ENCODE assay signal across 8 cellular contexts in genomic region chr2:230411484-230412368, GRCh38. TPM values are rescaled to one million over a fixed set of nuclear protein-coding genes. Genes with fewer than 3 reads are reported as not detected.
DNase-seq lines count a peak whose midpoint lies in the region; ATAC-seq and TF ChIP-seq lines count a peak whose summit lies in the region.

No MANE protein-coding gene starts in this region.

- CTCF ChIA-PET in IMR-90 (lab: Yijun Ruan, JAX) = no interaction called here

- DNase-seq in G401 (ENCODE audit: low spot score) = peak; percentile 22
- DNase-seq in IMR-90 = peak; percentile 64
- peak; percentile 46 for DNase-seq in T follicular helper cell (ENCODE audit: low read depth)
- no peak for DNase-seq in astrocyte of the cerebellum (ENCODE audit: low read depth)
- peak; percentile 84 for DNase-seq in hepatic stellate cell (ENCODE audit: low spot score)
- peak; percentile 91 for DNase-seq in retina
- no peak for DNase-seq in GF-D8 (lab: John Stamatoyannopoulos, UW)

- BruUV-seq in IMR-90 (replicated peaks; lab: Mats Ljungman, UMichigan) = no TSS peak

- H3K4me3 ChIP-seq in IMR-90 (ENCODE audit: insufficient read depth, low read depth, low read length) (peak overlapping the region; percentile 72), astrocyte of the cerebellum (ENCODE audit: low read depth, low read length) (peak overlapping the region; percentile 63)

- in situ Hi-C loops in G401 (cut with HindIII; ENCODE audit: low sequenced_read_pairs) = no loop called here
- in situ Hi-C loops in IMR-90 (cut with MboI; ENCODE audit: low sequenced_read_pairs) = loop anchor here (25.0 kb wide), 1 partner anchor 401 kb away; no protein-coding TSS in a partner anchor
- in situ Hi-C loops in astrocyte of the cerebellum (cut with HindIII; ENCODE audit: low sequenced_read_pairs) = no loop called here

- H3K4me1 ChIP-seq in IMR-90 (ENCODE audit: control insufficient read depth, insufficient read depth, low read length) = peaks cover 13% of the 10 kb centered on the region

- peaks cover 6 to 33% of the 10 kb centered on the region in 2 experiments; a peak in 2 of 4 replicates for H3K79me1 ChIP-seq in IMR-90 (ENCODE audit: low read depth in 1 of 2, low read length in 2 of 2)

- H3K4ac ChIP-seq in IMR-90 (ENCODE audit: low read depth, low read length) = peak overlapping the region; percentile 100

- POLR2A ChIA-PET in IMR-90 (lab: Charles Lee; ENCODE audit: unreplicated experiment) = interaction anchor here (0.6 kb wide), 1 partner anchor 11 kb away, joined by 3 read pairs; no protein-coding TSS in a partner anchor

- peak overlapping the region; percentile 93 for H2BK5ac ChIP-seq in IMR-90 (ENCODE audit: low read depth, low read length, poor library complexity, severe bottlenecking)

- H2AFZ ChIP-seq in IMR-90 (replicated peaks; ENCODE audit: low read length, poor library complexity) = peak overlapping the region; percentile 100

- peak overlapping the region; percentile 83 to 100 for H4K8ac ChIP-seq in IMR-90 (ENCODE audit: low read depth in 2 of 2, low read length in 2 of 2)

- H2BK120ac ChIP-seq in IMR-90 (ENCODE audit: low read depth, low read length) = peak overlapping the region; percentile 100

- peak overlapping the region; percentile 83 for H3K4me2 ChIP-seq in IMR-90 (ENCODE audit: low read depth, low read length)

- H4K20me1 ChIP-seq in IMR-90 (ENCODE audit: insufficient read depth, low read length) = no peaks in the 10 kb centered on the region

- WGBS in IMR-90 (ENCODE audit: extremely low coverage in 2 of 2, insufficient read length in 1 of 2), 2 experiments = 4% methylated on average over 27 of the region's 61 CpGs; no CpG with 5 or more reads in 1 of the 2 experiments

- intact Hi-C loops in IMR-90 (cut with micrococcal nuclease) = loop anchor here (5.0 to 10.0 kb wide), 2 partner anchors 197 to 201 kb away; partner anchors contain the start of gene SP110

- peaks cover 19% of the 10 kb centered on the region for H3K9me1 ChIP-seq in IMR-90 (ENCODE audit: insufficient read depth, low read length)

- dilution Hi-C loops in IMR-90 (cut with HindIII; ENCODE audit: low sequenced_read_pairs, unreplicated experiment) = no loop called here

- peak overlapping the region; percentile 97 for H2AK9ac ChIP-seq in IMR-90 (replicated peaks; ENCODE audit: low read depth, low read length, poor library complexity)

- H3K14ac ChIP-seq in IMR-90 (replicated peaks; ENCODE audit: low read depth, low read length) = peak overlapping the region; percentile 100

- peak overlapping the region; percentile 88 for H4K5ac ChIP-seq in IMR-90 (ENCODE audit: low read depth, low read length)

- H3K36me3 ChIP-seq in IMR-90 (ENCODE audit: control insufficient read depth, insufficient read depth, low read length) = no peaks in the 10 kb centered on the region

- H2BK15ac ChIP-seq in IMR-90 (ENCODE audit: low read depth, low read length) = peak overlapping the region; percentile 98; the same call in 2 of the 3 replicates

- peak overlapping the region; percentile 99 for H3K56ac ChIP-seq in IMR-90 (ENCODE audit: extremely low read depth, insufficient read depth, low read length)

- H3K27ac ChIP-seq in IMR-90 (ENCODE audit: insufficient read depth, low read length) = peak overlapping the region; percentile 92

- peak; percentile 56; the same call in 1 of the 2 replicates for TF ChIP-seq POLR2A in IMR-90 (IDR thresholded peaks at IDR 0.05; ENCODE audit: low read depth, low read length)

- H3K9me3 ChIP-seq in IMR-90 (ENCODE audit: control insufficient read depth, insufficient read depth, low read length) = no peaks in the 10 kb centered on the region

- H3K23ac ChIP-seq in IMR-90 (ENCODE audit: low read depth, low read length) = peak overlapping the region; percentile 100

- peak overlapping the region; percentile 92 for H3K9ac ChIP-seq in IMR-90 (ENCODE audit: low read depth, low read length)

- H3K27me3 ChIP-seq in IMR-90 (ENCODE audit: control insufficient read depth, insufficient read depth, low read length) = no peaks in the 10 kb centered on the region

- peak overlapping the region; percentile 98 for H2BK20ac ChIP-seq in IMR-90 (ENCODE audit: low read depth, low read length)

- no peak for TF ChIP-seq RAD21 in IMR-90 (IDR thresholded peaks at IDR 0.05; ENCODE audit: low read length)

- H2AK5ac ChIP-seq in IMR-90 (ENCODE audit: low read depth, low read length) = peak overlapping the region; percentile 78

- ATAC-seq in GM21529 (IDR thresholded peaks at IDR 0.05; ENCODE audit: unreplicated experiment) (peak; percentile 65), IMR-90 (ENCODE audit: low read depth) (peak; percentile 86)

- no peak; the same call in 1 of the 2 replicates for TF ChIP-seq CTCF in IMR-90 (conservative IDR thresholded peaks at IDR 0.05; ENCODE audit: low read depth, low read length)
- no peak for TF ChIP-seq CTCF in astrocyte of the cerebellum (IDR thresholded peaks at IDR 0.05; ENCODE audit: low read depth, low read length, missing control alignments)

- peak overlapping the region; percentile 91 for H3K18ac ChIP-seq in IMR-90 (ENCODE audit: low read depth, low read length)

- peak overlapping the region; percentile 97 for H4K91ac ChIP-seq in IMR-90 (ENCODE audit: insufficient read depth, low read depth, low read length)

TF ChIP-seq in IMR-90, 13 proteins besides CTCF, POLR2A, EP300 and RAD21:
- TF ChIP-seq USF2 (IDR thresholded peaks at IDR 0.05; ENCODE audit: low read depth, low read length) (no peak), MAZ (IDR thresholded peaks at IDR 0.05; ENCODE audit: borderline replicate concordance, low read depth, low read length) (peak; percentile 83; the same call in 1 of the 2 replicates), MAFK (IDR thresholded peaks at IDR 0.05; ENCODE audit: low read depth, low read length) (no peak), RFX5 (IDR thresholded peaks at IDR 0.05; ENCODE audit: low read depth, low read length) (no peak), CEBPB (IDR thresholded peaks at IDR 0.05; ENCODE audit: low read depth, low read length) (no peak)

RNA-seq across cellular contexts. Expression of gene SP100, which starts 4.3 kb away (rescaled TPM):
- 1.2 TPM in 1 of 2 replicates, not detected in the other for total RNA-seq in G401 (2014; rRNA removed; shearing (Covaris generic))
- total RNA-seq in IMR-90 (2012; rRNA removed) = 69.0 and 82.5 TPM in 2 replicates
- 42.5 and 50.6 TPM in 2 replicates for polyA plus RNA-seq in IMR-90 (2012; rRNA removed)
- 9.2 and 19.8 TPM in 2 replicates for polyA plus RNA-seq in IMR-90 (2012; cell fraction: cytosol; rRNA removed)
- 5.2 and 60.9 TPM in 2 replicates for polyA plus RNA-seq in IMR-90 (2012; cell fraction: nucleus; rRNA removed; ENCODE audit: low replicate concordance)

Comparison
In these comparisons a context has a peak if more than half of its experiments do, and no peak if none do; other contexts are left out.
1. DNase-seq: peak in G401 (single experiment), IMR-90 (single experiment), T follicular helper cell (single experiment), hepatic stellate cell (single experiment) and retina (single experiment); none in astrocyte of the cerebellum (single experiment) and GF-D8 (single experiment).
2. RNA of gene SP100, which starts 4.3 kb away (total RNA-seq): 69.0 to 82.5 TPM in IMR-90; 1.2 TPM in G401; every median in the first group is over 10 times any median in the second.